Comparison of ENCODE assay signal across 9 cellular contexts in the genomic region with DNA sequence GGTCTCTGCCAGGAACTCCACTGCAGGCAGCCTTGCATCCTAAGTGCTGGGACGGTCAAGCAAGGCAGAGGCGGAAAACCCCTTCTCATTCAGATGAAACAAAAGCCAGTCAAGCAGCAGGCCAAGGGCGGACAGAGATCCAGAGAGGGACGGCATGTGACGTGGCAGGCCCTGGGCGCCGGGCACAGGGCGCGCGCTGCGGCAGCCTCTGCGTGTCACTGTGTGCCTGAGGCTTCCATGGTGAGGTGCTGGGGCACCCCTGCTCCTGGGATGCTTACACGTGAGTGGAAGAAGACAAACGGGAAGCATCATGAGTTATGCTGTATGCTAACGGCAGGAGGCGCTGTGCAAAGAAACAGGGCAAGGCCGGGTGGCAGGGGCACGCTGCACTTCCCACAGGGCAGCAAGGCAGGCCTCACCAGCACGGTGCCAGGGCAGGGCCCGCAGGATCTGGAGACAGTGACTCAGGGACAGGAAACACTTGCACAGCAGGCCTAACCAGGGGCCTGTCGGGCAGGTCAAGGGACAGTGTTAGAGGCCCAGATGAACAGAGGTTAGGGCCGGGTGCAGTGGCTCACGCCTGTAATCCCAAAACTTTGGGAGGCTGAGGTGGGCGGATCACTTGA. TPM values are rescaled to one million over a fixed set of nuclear protein-coding genes. Genes with fewer than 3 reads are reported as not detected.
DNase-seq lines count a peak whose midpoint lies in the region; ATAC-seq and TF ChIP-seq lines count a peak whose summit lies in the region.
"Had no signal": no experiment of that assay in that cellular context is flagged by ENCODE, and none has a peak within 500 bp of the region (broad histone marks: within the 10 kb centered on the region; RNA-seq: fewer than 3 reads in every experiment).

No MANE protein-coding gene starts in this region.

- no peaks in the 10 kb centered on the region for H3K27me3 ChIP-seq in HL-60 (ENCODE audit: insufficient read depth, poor library complexity, severe bottlenecking)

- peaks cover 22% of the 10 kb centered on the region for H3K4me1 Mint-ChIP-seq in glutamatergic neuron (ENCODE audit: low read depth, unreplicated experiment)

- H3K27ac Mint-ChIP-seq in glutamatergic neuron (ENCODE audit: unreplicated experiment) = no peak overlapping the region

- ATAC-seq in GM21619 (IDR thresholded peaks at IDR 0.05; ENCODE audit: unreplicated experiment) = no peak
- no peak for ATAC-seq in HG02840 (IDR thresholded peaks at IDR 0.05; ENCODE audit: low FRiP score, unreplicated experiment)
- ATAC-seq in GM18870 (IDR thresholded peaks at IDR 0.05; ENCODE audit: unreplicated experiment) = no peak
- no peak for ATAC-seq in HG02981 (IDR thresholded peaks at IDR 0.05; ENCODE audit: unreplicated experiment)

- H3K4me3 ChIP-seq in HL-60 (replicated peaks; ENCODE audit: insufficient read depth, low read length) (no peak overlapping the region), skin epidermis (no peak overlapping the region)

- H3K9me3 Mint-ChIP-seq in glutamatergic neuron (ENCODE audit: unreplicated experiment) = peaks cover 1% of the 10 kb centered on the region

- DNase-seq in HL-60 (ENCODE audit: low read depth in 1 of 2, low spot score in 1 of 2) = peak; percentile 22 to 37
- DNase-seq in SKM-1 treated with dmso at 0.1 percent for 144 hours (lab: John Stamatoyannopoulos, UW; ENCODE audit: unreplicated experiment) = peak; percentile 46
- peak; percentile 48 for DNase-seq in glutamatergic neuron
- DNase-seq: SW 1271 had no signal

- no peaks in the 10 kb centered on the region for H3K27me3 Mint-ChIP-seq in glutamatergic neuron (ENCODE audit: unreplicated experiment)

- H3K36me3 Mint-ChIP-seq in glutamatergic neuron (ENCODE audit: unreplicated experiment) = no peaks in the 10 kb centered on the region

- no peak overlapping the region for H3K4me3 Mint-ChIP-seq in glutamatergic neuron (ENCODE audit: unreplicated experiment)

- TF ChIP-seq CTCF in HL-60 (IDR thresholded peaks at IDR 0.05; ENCODE audit: insufficient read depth, low read length) (peak; percentile 25), glutamatergic neuron (IDR thresholded peaks at IDR 0.05; ENCODE audit: partially characterized antibody, unreplicated experiment) (peak; percentile 43)

- H3K27ac ChIP-seq in HL-60 (replicated peaks) (no peak overlapping the region), skin epidermis (peak overlapping the region in 18 of 21 experiments; percentile 10 to 86 (median 62))

RNA-seq across cellular contexts. Expression of gene TOLLIP, which starts 6.1 kb away (rescaled TPM):
- 67.5 TPM for total RNA-seq in glutamatergic neuron (ENCODE audit: unreplicated experiment)
